8 cellular contexts compared by ENCODE assay signal in the genomic region with DNA sequence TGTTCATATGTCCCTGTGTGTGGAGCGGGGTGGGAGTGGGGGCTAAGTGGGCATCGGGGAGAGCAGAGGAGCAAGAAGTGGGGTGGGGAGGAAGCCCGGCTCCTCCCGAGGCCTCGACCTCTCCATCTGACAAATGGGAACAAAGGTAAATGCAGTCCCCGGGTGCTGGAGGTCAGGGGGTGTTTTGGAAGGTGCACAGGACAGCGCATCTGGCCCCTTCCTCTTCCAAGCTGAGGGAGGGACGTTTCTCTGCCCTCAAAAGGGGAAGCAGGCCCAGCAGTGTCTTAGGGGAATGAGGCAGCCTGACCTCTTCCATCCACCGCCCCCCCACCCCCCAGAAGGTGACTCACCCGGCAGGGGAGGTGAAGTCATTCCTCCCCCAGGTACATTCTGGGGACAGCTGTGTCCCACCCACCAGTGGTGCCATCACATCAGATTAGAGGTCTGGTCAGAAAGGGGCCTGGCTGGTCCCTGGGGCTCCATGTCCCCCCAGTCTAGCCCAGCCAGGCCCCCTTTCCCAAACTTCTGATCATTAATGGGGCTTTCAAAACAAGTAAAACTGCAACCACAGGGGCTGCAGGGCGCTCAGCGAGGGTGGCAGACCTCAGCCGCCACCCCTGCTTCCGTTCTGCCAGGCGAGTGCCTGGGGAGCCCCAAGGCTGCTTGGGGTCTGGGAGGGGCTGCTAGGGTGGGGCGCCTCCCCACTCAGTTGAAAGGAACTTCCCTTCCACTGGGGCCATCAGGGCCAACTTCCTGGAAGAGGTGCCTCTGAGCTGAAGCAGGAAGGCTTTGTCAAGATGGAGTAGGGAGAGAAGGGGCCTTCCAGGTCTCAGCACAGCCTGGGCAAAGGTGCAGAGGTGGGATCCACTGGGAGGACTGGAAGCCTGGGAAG. TPM values are rescaled to one million over a fixed set of nuclear protein-coding genes. Genes with fewer than 3 reads are reported as not detected.
DNase-seq lines count a peak whose midpoint lies in the region; ATAC-seq and TF ChIP-seq lines count a peak whose summit lies in the region.

No MANE protein-coding gene starts in this region.

- H3K36me3 ChIP-seq in KOPT-K1 (ENCODE audit: insufficient read depth, low read length) (no peaks in the 10 kb centered on the region), psoas muscle (ENCODE audit: insufficient read depth in 1 of 2, low read depth in 1 of 2) (no peaks in the 10 kb centered on the region), A673 (ENCODE audit: insufficient read depth, low read length, poor library complexity, severe bottlenecking) (no peaks in the 10 kb centered on the region)

- ATAC-seq in psoas muscle = peak; percentile 16 to 52 (median 24)

- CTCF ChIA-PET in A673 (lab: Charles Lee) = no interaction called here

- H3K9me3 ChIP-seq in KOPT-K1 (ENCODE audit: insufficient read depth, low read length, poor library complexity, severe bottlenecking) = no peaks in the 10 kb centered on the region
- H3K9me3 ChIP-seq in psoas muscle = no peaks in the 10 kb centered on the region
- H3K9me3 ChIP-seq in A673 (ENCODE audit: low read depth, low read length, poor library complexity, severe bottlenecking) = no peaks in the 10 kb centered on the region

- no peak overlapping the region for H3K4me3 ChIP-seq in psoas muscle
- H3K4me3 ChIP-seq in A673 (ENCODE audit: low read depth, low read length, poor library complexity, severe bottlenecking) = no peak overlapping the region

- peak overlapping the region; percentile 81 for H3K27ac ChIP-seq in KOPT-K1 (ENCODE audit: low read depth, low read length, poor library complexity, severe bottlenecking)
- peak overlapping the region; percentile 23 for H3K27ac ChIP-seq in psoas muscle
- no peak overlapping the region for H3K27ac ChIP-seq in A673 (ENCODE audit: low read depth, low read length, poor library complexity, severe bottlenecking)

- intact Hi-C loops in psoas muscle (cut with DNase I) = no loop called here
- intact Hi-C loops in A673 (cut with micrococcal nuclease; ENCODE audit: unreplicated experiment) = no loop called here

- H3K4me1 ChIP-seq in psoas muscle = peaks cover 3% of the 10 kb centered on the region
- peaks cover 3% of the 10 kb centered on the region for H3K4me1 ChIP-seq in A673 (ENCODE audit: insufficient read depth, low read length, poor library complexity, severe bottlenecking)

- no peak for TF ChIP-seq CTCF in psoas muscle (IDR thresholded peaks at IDR 0.05)
- TF ChIP-seq CTCF in A673 (conservative IDR thresholded peaks at IDR 0.05; ENCODE audit: low read depth, low read length) = no peak

- H3K27me3 ChIP-seq in psoas muscle (ENCODE audit: insufficient read depth in 3 of 3, low read length in 2 of 3) (peaks cover 0 to 6% (median 6%) of the 10 kb centered on the region in 3 donors), A673 (replicated peaks; ENCODE audit: insufficient read depth, low read depth, low read length, poor library complexity) (no peaks in the 10 kb centered on the region)

- peak; percentile 74 for DNase-seq in activated CD4-positive, alpha-beta T cell treated with anti-CD3 and anti-CD28 coated beads for 48 hours
- peak; percentile 73 for DNase-seq in effector CD4-positive, alpha-beta T cell
- peak; percentile 46 to 62 for DNase-seq in psoas muscle
- no peak for DNase-seq in NCI-H2196 (lab: John Stamatoyannopoulos, UW; ENCODE audit: unreplicated experiment)
- DNase-seq in A673 (ENCODE audit: low spot score) = no peak
- no peak for DNase-seq in HuH-7 (ENCODE audit: low spot score)

- BruUV-seq in A673 (replicated peaks; lab: Mats Ljungman, UMichigan) = no TSS peak

- 60 to 75% (median 61%) methylated on average over 16 of the region's 16 CpGs for WGBS in psoas muscle, 3 donors

- peak; percentile 49 for TF ChIP-seq POLR2A in GM18526 (IDR thresholded peaks at IDR 0.05; ENCODE audit: extremely low read depth, insufficient read length)

- POLR2A ChIA-PET in A673 (lab: Charles Lee; ENCODE audit: low non-redundant PET) = no interaction called here

RNA-seq across cellular contexts. Expression of a gene that starts 10.7 kb away (rescaled TPM):
- 1 to 10 TPM; 2.4 to 3.0 (median 2.8) TPM for total RNA-seq in psoas muscle
- polyA plus RNA-seq in psoas muscle = 1 to 10 TPM; 1.3 to 2.1 (median 2.0) TPM
- 8.7 and 11.7 TPM in 2 replicates for total RNA-seq in A673 (2021)

RNA-seq across cellular contexts. Expression of a gene that starts 25.0 kb away (rescaled TPM):
- 10 to 100 TPM; 11.9 to 14.3 (median 12.5) TPM for total RNA-seq in psoas muscle
- 10 to 100 TPM; 13.2 to 14.8 (median 14.4) TPM for polyA plus RNA-seq in psoas muscle
- 47.9 and 48.8 TPM in 2 replicates for total RNA-seq in A673 (2021)

RNA-seq across cellular contexts. Expression of a gene that starts 28.5 kb away (rescaled TPM):
- 1 to 10 TPM; 5.6 to 8.5 (median 7.1) TPM for total RNA-seq in psoas muscle
- polyA plus RNA-seq in psoas muscle = 1 to 10 TPM; 2.4 to 9.6 (median 6.5) TPM
- total RNA-seq in A673 (2021) = 35.4 and 42.8 TPM in 2 replicates

RNA-seq across cellular contexts. Expression of a gene that starts 54.1 kb away (rescaled TPM):
- total RNA-seq in psoas muscle (not detected), A673 (2021) (not detected in 2 replicates)
- polyA plus RNA-seq in psoas muscle = not detected

Comparison
In these comparisons a context has a peak if more than half of its experiments do, and no peak if none do; other contexts are left out.
1. DNase-seq: peak in activated CD4-positive, alpha-beta T cell treated with anti-CD3 and anti-CD28 coated beads for 48 hours (single experiment), effector CD4-positive, alpha-beta T cell (single experiment) and psoas muscle (2 of 2); none in NCI-H2196 (single experiment), A673 (single experiment) and HuH-7 (single experiment).